Comparison of ENCODE assay signal across 1 cellular context in the genomic region with DNA sequence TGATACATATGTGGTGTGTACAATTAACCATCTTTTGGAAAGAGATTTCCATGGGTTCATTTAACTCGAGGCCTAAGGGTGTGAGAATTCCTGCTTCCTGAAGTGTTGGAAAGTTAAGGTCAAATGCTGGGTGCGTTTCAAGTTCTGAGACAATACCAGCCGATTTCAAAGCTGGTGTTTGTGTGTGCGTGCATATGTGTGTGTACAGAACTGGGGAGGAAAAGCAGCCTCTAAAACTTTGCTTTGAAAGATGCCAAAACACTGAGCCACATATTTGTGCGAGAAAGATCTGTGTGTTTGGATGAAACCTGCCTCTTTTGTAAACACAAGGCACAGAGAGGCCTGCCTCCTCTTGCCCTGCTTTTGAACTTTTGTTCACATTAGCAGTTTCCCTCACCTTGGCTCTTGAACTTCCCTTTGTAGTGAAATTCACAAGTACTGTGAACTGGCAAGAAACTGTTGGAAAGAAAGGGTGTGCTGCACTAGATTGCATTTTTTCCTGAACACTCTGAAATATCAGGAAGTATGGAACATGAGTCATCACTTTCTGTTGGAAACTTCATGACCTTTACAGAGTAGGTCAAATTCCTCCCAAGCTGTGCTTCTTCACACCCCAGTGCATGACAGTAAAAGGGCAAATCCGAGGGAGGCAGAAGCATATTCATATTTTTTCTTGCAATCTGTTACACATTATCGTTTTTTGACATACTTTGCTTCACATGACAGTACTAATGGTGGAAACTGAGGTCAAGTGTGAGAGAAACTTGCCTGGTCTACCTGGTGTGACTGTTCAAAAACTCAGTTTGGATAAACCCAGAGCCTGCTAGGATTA.
TF ChIP-seq lines count a peak whose summit lies in the region.

No MANE protein-coding gene starts in this region.

TF ChIP-seq in A549, 52 proteins besides CTCF, POLR2A, EP300 and RAD21 (continued from another document):
- TF ChIP-seq, protein P1, sequence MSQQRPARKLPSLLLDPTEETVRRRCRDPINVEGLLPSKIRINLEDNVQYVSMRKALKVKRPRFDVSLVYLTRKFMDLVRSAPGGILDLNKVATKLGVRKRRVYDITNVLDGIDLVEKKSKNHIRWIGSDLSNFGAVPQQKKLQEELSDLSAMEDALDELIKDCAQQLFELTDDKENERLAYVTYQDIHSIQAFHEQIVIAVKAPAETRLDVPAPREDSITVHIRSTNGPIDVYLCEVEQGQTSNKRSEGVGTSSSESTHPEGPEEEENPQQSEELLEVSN (IDR thresholded peaks at IDR 0.05; ENCODE audit: borderline replicate concordance, low read depth) = peak; percentile 75; the same call in 1 of the 2 replicates
- no peak for TF ChIP-seq TFCP2L1 (CRISPR knock-in tag; IDR thresholded peaks at IDR 0.05)
- no peak for TF ChIP-seq PHF8 (IDR thresholded peaks at IDR 0.05; ENCODE audit: borderline replicate concordance, low read depth)
- no peak for TF ChIP-seq EHF (CRISPR knock-in tag; IDR thresholded peaks at IDR 0.05)
- peak; percentile 67; the same call in 1 of the 2 replicates for TF ChIP-seq HEYL (CRISPR knock-in tag; IDR thresholded peaks at IDR 0.05)
- peak; percentile 80 for TF ChIP-seq FOSL2 (IDR thresholded peaks at IDR 0.05)
- peak; percentile 99 for TF ChIP-seq FOSL2 (CRISPR knock-in tag; IDR thresholded peaks at IDR 0.05)
- peak; percentile 32; the same call in 2 of the 3 replicates for TF ChIP-seq SMC3 (IDR thresholded peaks at IDR 0.05)
- TF ChIP-seq JUN (IDR thresholded peaks at IDR 0.05) = peak; percentile 92 to 94; a peak in 4 of 5 replicates
- no peak for TF ChIP-seq CBX8 (IDR thresholded peaks at IDR 0.05)
- peak; percentile 77; the same call in 1 of the 2 replicates for TF ChIP-seq HOXB13 (CRISPR knock-in tag; IDR thresholded peaks at IDR 0.05; ENCODE audit: low read depth)
- TF ChIP-seq NR3C1 (IDR thresholded peaks at IDR 0.05) = no peak
- TF ChIP-seq MAFK (IDR thresholded peaks at IDR 0.05; ENCODE audit: partially characterized antibody) = peak; percentile 100
- no peak for TF ChIP-seq KDM1A (IDR thresholded peaks at IDR 0.05; ENCODE audit: low read depth)
- peak; percentile 86 for TF ChIP-seq JUNB (IDR thresholded peaks at IDR 0.05)
- TF ChIP-seq PBX3 (IDR thresholded peaks at IDR 0.05) = peak; percentile 51; the same call in 1 of the 2 replicates
- TF ChIP-seq, protein P2, sequence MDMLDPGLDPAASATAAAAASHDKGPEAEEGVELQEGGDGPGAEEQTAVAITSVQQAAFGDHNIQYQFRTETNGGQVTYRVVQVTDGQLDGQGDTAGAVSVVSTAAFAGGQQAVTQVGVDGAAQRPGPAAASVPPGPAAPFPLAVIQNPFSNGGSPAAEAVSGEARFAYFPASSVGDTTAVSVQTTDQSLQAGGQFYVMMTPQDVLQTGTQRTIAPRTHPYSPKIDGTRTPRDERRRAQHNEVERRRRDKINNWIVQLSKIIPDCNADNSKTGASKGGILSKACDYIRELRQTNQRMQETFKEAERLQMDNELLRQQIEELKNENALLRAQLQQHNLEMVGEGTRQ (IDR thresholded peaks at IDR 0.05) = no peak
- TF ChIP-seq NFE2L2 (conservative IDR thresholded peaks at IDR 0.05; ENCODE audit: low read length) = peak; percentile 85
- TF ChIP-seq POLR2AphosphoS2 (conservative IDR thresholded peaks at IDR 0.05; ENCODE audit: low read length) = no peak
- TF ChIP-seq BCL3 (IDR thresholded peaks at IDR 0.05) = peak; percentile 64; the same call in 1 of the 3 replicates
